Comparison of ENCODE assay signal across 8 cellular contexts in the genomic region with DNA sequence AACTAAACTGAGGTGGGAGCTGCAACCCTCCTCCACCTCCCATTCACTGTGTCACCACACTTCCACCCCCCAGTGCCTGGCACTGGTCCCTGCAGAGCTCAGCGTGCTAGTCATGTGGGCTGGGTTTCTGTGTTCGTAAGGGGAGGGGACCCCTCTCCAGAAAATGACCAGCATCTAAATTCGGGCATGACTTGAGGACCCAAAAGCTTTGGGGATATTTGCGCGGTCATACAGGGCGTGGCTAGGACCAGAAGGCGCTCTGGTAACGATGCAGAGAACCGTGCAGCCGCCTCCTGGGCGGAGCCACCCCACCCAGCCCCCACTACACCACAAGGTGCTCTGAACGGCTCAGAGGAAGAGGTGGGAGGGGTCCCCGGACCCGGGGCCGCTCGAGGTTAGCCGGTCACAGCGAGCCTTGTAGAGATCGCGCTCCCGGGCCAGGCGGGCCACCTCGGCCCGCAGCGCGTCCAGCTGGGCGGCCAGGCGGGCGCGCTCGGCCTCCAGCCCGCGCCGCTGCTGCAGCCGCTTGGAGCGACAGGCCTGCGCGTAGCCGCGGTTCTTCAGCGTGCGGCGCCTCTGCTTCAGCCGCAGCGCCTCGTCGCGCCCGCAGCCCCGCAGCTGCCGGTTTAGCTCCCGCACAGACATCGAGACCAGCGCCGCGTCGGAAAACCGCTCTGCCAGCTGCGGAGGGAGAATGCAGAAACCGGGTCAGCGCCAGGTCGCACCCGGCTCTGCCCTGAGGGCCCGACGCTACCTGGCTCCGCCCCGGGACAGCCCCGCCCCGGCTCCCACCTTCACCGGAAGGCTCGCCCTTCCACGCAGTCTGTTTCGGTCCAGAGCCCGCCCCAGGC. TPM values are rescaled to one million over a fixed set of nuclear protein-coding genes. Genes with fewer than 3 reads are reported as not detected.
DNase-seq lines count a peak whose midpoint lies in the region; ATAC-seq, FAIRE-seq and TF ChIP-seq lines count a peak whose summit lies in the region.

No MANE protein-coding gene starts in this region.

- peak; percentile 66 for FAIRE-seq in HepG2 (lab: Jason Lieb, UNC)

- H3K4me2 ChIP-seq in HepG2 (ENCODE audit: low read depth, low read length), result peak overlapping the region; percentile 87

- intact Hi-C loops in HepG2 (cut with micrococcal nuclease; ENCODE audit: unreplicated experiment), result no loop called here

- under 1% methylated on average over 71 of the region's 74 CpGs for WGBS in HepG2 (ENCODE audit: low lambda C conversion rate)

- CTCF ChIA-PET in HepG2 (lab: Yijun Ruan, JAX; ENCODE audit: low intra/inter-chr PET ratio, low total read pairs), result interaction anchor here (0.9 to 1.3 kb wide), 2 partner anchors 9 to 23 kb away, joined by 3 read pairs; no protein-coding TSS in a partner anchor

- no peaks in the 10 kb centered on the region for H3K9me3 ChIP-seq in HepG2 (ENCODE audit: low read length)

- no peak overlapping the region for H3K27ac ChIP-seq in HepG2 (ENCODE audit: extremely low read length, insufficient read depth, low read length)

- H3K36me3 ChIP-seq in HepG2 (replicated peaks in 1 of 2; ENCODE audit: control insufficient read depth in 1 of 2, insufficient read depth in 2 of 2, low read length in 2 of 2), result no peaks in the 10 kb centered on the region

- TF ChIP-seq EP300 in HepG2 (IDR thresholded peaks at IDR 0.05; ENCODE audit: low read depth in 2 of 2, low read length in 2 of 2), result no peak
- 0 out of 2 replicates have a peak, but pooled peaks have one; percentile 32 for TF ChIP-seq EP300 in HepG2 (CRISPR knock-in tag; IDR thresholded peaks at IDR 0.05; ENCODE audit: borderline replicate concordance)

- peak overlapping the region; percentile 49; the same call in 1 of the 2 replicates for H3K9ac ChIP-seq in HepG2 (ENCODE audit: insufficient read depth, low read depth, low read length)

- in situ Hi-C loops in HepG2 (cut with HindIII; ENCODE audit: extremely low pct_ligation_motif_present, low pct_unique_long_range_greater_than_20kb), result no loop called here

- TF ChIP-seq RAD21 in HepG2 (CRISPR knock-in tag; IDR thresholded peaks at IDR 0.05), result peak; percentile 55; the same call in 1 of the 2 replicates

- H3K27me3 ChIP-seq in HepG2 (ENCODE audit: control insufficient read depth in 1 of 2, insufficient read depth in 2 of 2, low read length in 2 of 2), result peaks cover 18 to 81% of the 10 kb centered on the region in 2 experiments

- no peak overlapping the region for H2AFZ ChIP-seq in HepG2 (ENCODE audit: low read length)

- BruUV-seq in HepG2 (replicated peaks; lab: Mats Ljungman, UMichigan), result no TSS peak

- POLR2A ChIA-PET in HepG2 (lab: Yijun Ruan, JAX), result interaction anchor here (0.8 to 4.9 kb wide), 25 partner anchors 8 to 774 kb away, joined by 3 to 131 read pairs (median 6); a partner anchor contains a TSS

- H4K20me1 ChIP-seq in HepG2 (ENCODE audit: insufficient read depth, low read length), result no peaks in the 10 kb centered on the region

- H3K79me2 ChIP-seq in HepG2 (ENCODE audit: insufficient read depth, low read length), result no peaks in the 10 kb centered on the region

- DNase-seq in NCI-H1417 (lab: John Stamatoyannopoulos, UW) (peak; percentile 62 to 91 (median 90)), NCI-H1417 treated with DMSO at 0.1 percent for 48 hours (lab: John Stamatoyannopoulos, UW) (no peak), NCI-H187 (lab: John Stamatoyannopoulos, UW) (peak; percentile 42 to 48), cerebellum (ENCODE audit: low spot score) (peak; percentile 79), HepG2 (ENCODE audit: low spot score) (peak; percentile 38)
- DNase-seq in activated CD4-positive, CD25-positive, alpha-beta regulatory T cell treated with anti-CD3 and anti-CD28 coated beads, Interleukin-2, amount 50 U/mL, for 72 hours, result peak; percentile 74
- DNase-seq in stimulated activated CD4-positive, alpha-beta T cell treated with anti-CD3 and anti-CD28 coated beads, Interleukin-4, amount 100 ng/mL, for 1 hour, result peak; percentile 72

- peak; percentile 94 for ATAC-seq in HG02759 (IDR thresholded peaks at IDR 0.05; ENCODE audit: unreplicated experiment)
- ATAC-seq in HepG2, result peak; percentile 83

- peak overlapping the region; percentile 53 to 77 (median 73) for H3K4me3 ChIP-seq in HepG2 (replicated peaks in 1 of 3; ENCODE audit: insufficient read depth in 1 of 3, low read depth in 2 of 3, low read length in 3 of 3)

- peak; percentile 2; the same call in 1 of the 2 replicates for TF ChIP-seq CTCF in HepG2 (CRISPR knock-in tag; IDR thresholded peaks at IDR 0.05)

- H3K4me1 ChIP-seq in HepG2 (ENCODE audit: insufficient read depth, low read length), result peaks cover 22% of the 10 kb centered on the region

- TF ChIP-seq POLR2A in HepG2 (IDR thresholded peaks at IDR 0.05; ENCODE audit: insufficient read depth in 1 of 2, low read depth in 2 of 2, low read length in 2 of 2), result peak in 1 of 2 experiments; percentile 33; a peak in 1 of 4 replicates

RNA-seq across cellular contexts. Expression of a gene that starts 9.8 kb away (rescaled TPM):
- total RNA-seq in cerebellum, result 0.36 TPM
- total RNA-seq in HepG2 (2016; rRNA removed; fragmentation: Illumina TruSeq; extraction: Trizol), result not detected in 2 replicates
- not detected in 2 replicates for total RNA-seq in HepG2 (2016; cell fraction: cytosol; rRNA removed; fragmentation: Illumina TruSeq; extraction: Trizol; ENCODE audit: low read depth)
- total RNA-seq in HepG2 (2016; cell fraction: insoluble cytoplasmic fraction; rRNA removed; fragmentation: Illumina TruSeq; extraction: Trizol), result not detected in 2 replicates
- total RNA-seq in HepG2 (2016; cell fraction: membrane; rRNA removed; fragmentation: Illumina TruSeq; extraction: Trizol), result not detected in 2 replicates
- total RNA-seq in HepG2 (2016; cell fraction: nucleus; rRNA removed; fragmentation: Illumina TruSeq; extraction: Trizol), result not detected in 2 replicates
- polyA plus RNA-seq in HepG2 (2011; rRNA removed), result 0.03 TPM in 1 of 2 replicates, not detected in the other
- polyA plus RNA-seq in HepG2 (2011; cell fraction: cytosol; rRNA removed), result not detected in 2 replicates
- polyA plus RNA-seq in HepG2 (2011; cell fraction: nucleus; rRNA removed), result 0.06 and 0.16 TPM in 2 replicates
- 0.05 TPM in 1 of 2 replicates, not detected in the other for polyA plus RNA-seq in HepG2 (2012)
- polyA plus RNA-seq in HepG2 (2016; cell fraction: cytosol; fragmentation: Illumina TruSeq; extraction: Trizol; ENCODE audit: low read depth), result not detected in 2 replicates
- polyA plus RNA-seq in HepG2 (2016; cell fraction: insoluble cytoplasmic fraction; fragmentation: Illumina TruSeq; extraction: Trizol; ENCODE audit: low read depth), result not detected in 2 replicates
- polyA plus RNA-seq in HepG2 (2016; cell fraction: membrane; fragmentation: Illumina TruSeq; extraction: Trizol; ENCODE audit: low read depth), result not detected in 2 replicates
- not detected in 2 replicates for polyA plus RNA-seq in HepG2 (2016; cell fraction: nucleus; fragmentation: Illumina TruSeq; extraction: Trizol; ENCODE audit: insufficient read depth, low read depth)
- polyA minus RNA-seq in HepG2 (2011; rRNA and poly(A)+ RNA removed; ENCODE audit: low replicate concordance), result 0.16 TPM in 1 of 2 replicates, not detected in the other
- polyA minus RNA-seq in HepG2 (2011; cell fraction: cytosol; rRNA and poly(A)+ RNA removed), result not detected in 2 replicates
- not detected in 2 replicates for polyA minus RNA-seq in HepG2 (2011; cell fraction: nucleus; rRNA and poly(A)+ RNA removed)

RNA-seq across cellular contexts. Expression of a gene that starts 13.0 kb away (rescaled TPM):
- total RNA-seq in cerebellum (2.5 TPM), HepG2 (2016; rRNA removed; fragmentation: Illumina TruSeq; extraction: Trizol) (118 and 129 TPM in 2 replicates)
- total RNA-seq in HepG2 (2016; cell fraction: cytosol; rRNA removed; fragmentation: Illumina TruSeq; extraction: Trizol; ENCODE audit: low read depth), result 29.7 and 32.7 TPM in 2 replicates
- 112 and 129 TPM in 2 replicates for total RNA-seq in HepG2 (2016; cell fraction: insoluble cytoplasmic fraction; rRNA removed; fragmentation: Illumina TruSeq; extraction: Trizol)
- total RNA-seq in HepG2 (2016; cell fraction: membrane; rRNA removed; fragmentation: Illumina TruSeq; extraction: Trizol), result 38.2 and 39.1 TPM in 2 replicates
- total RNA-seq in HepG2 (2016; cell fraction: nucleus; rRNA removed; fragmentation: Illumina TruSeq; extraction: Trizol), result 96.7 and 121 TPM in 2 replicates
- 272 and 316 TPM in 2 replicates for polyA plus RNA-seq in HepG2 (2011; rRNA removed)
- 238 and 309 TPM in 2 replicates for polyA plus RNA-seq in HepG2 (2011; cell fraction: cytosol; rRNA removed)
- 309 TPM in 2 replicates for polyA plus RNA-seq in HepG2 (2011; cell fraction: nucleus; rRNA removed)
- 216 and 286 TPM in 2 replicates for polyA plus RNA-seq in HepG2 (2012)
- polyA plus RNA-seq in HepG2 (2016; cell fraction: cytosol; fragmentation: Illumina TruSeq; extraction: Trizol; ENCODE audit: low read depth), result 19.2 and 20.8 TPM in 2 replicates
- 122 and 140 TPM in 2 replicates for polyA plus RNA-seq in HepG2 (2016; cell fraction: insoluble cytoplasmic fraction; fragmentation: Illumina TruSeq; extraction: Trizol; ENCODE audit: low read depth)
- 27.1 and 31.0 TPM in 2 replicates for polyA plus RNA-seq in HepG2 (2016; cell fraction: membrane; fragmentation: Illumina TruSeq; extraction: Trizol; ENCODE audit: low read depth)
- polyA plus RNA-seq in HepG2 (2016; cell fraction: nucleus; fragmentation: Illumina TruSeq; extraction: Trizol; ENCODE audit: insufficient read depth, low read depth), result 172 and 175 TPM in 2 replicates
- polyA minus RNA-seq in HepG2 (2011; rRNA and poly(A)+ RNA removed; ENCODE audit: low replicate concordance), result 87.1 and 691 TPM in 2 replicates
- polyA minus RNA-seq in HepG2 (2011; cell fraction: cytosol; rRNA and poly(A)+ RNA removed), result 204 and 209 TPM in 2 replicates
- 128 and 158 TPM in 2 replicates for polyA minus RNA-seq in HepG2 (2011; cell fraction: nucleus; rRNA and poly(A)+ RNA removed)

RNA-seq across cellular contexts. Expression of a gene that starts 29.3 kb away (rescaled TPM):
- 34.0 TPM for total RNA-seq in cerebellum
- 0.13 and 0.27 TPM in 2 replicates for total RNA-seq in HepG2 (2016; rRNA removed; fragmentation: Illumina TruSeq; extraction: Trizol)
- total RNA-seq in HepG2 (2016; cell fraction: cytosol; rRNA removed; fragmentation: Illumina TruSeq; extraction: Trizol; ENCODE audit: low read depth), result 0.18 TPM in 1 of 2 replicates, not detected in the other
- 0.12 and 0.41 TPM in 2 replicates for total RNA-seq in HepG2 (2016; cell fraction: insoluble cytoplasmic fraction; rRNA removed; fragmentation: Illumina TruSeq; extraction: Trizol)
- 0.03 and 0.15 TPM in 2 replicates for total RNA-seq in HepG2 (2016; cell fraction: membrane; rRNA removed; fragmentation: Illumina TruSeq; extraction: Trizol)
- 0.47 and 0.65 TPM in 2 replicates for total RNA-seq in HepG2 (2016; cell fraction: nucleus; rRNA removed; fragmentation: Illumina TruSeq; extraction: Trizol)
- 0.55 and 0.85 TPM in 2 replicates for polyA plus RNA-seq in HepG2 (2011; rRNA removed)
- 0.13 and 0.21 TPM in 2 replicates for polyA plus RNA-seq in HepG2 (2011; cell fraction: cytosol; rRNA removed)
- 7.7 and 8.1 TPM in 2 replicates for polyA plus RNA-seq in HepG2 (2011; cell fraction: nucleus; rRNA removed)
- 0.16 and 0.34 TPM in 2 replicates for polyA plus RNA-seq in HepG2 (2012)
- polyA plus RNA-seq in HepG2 (2016; cell fraction: cytosol; fragmentation: Illumina TruSeq; extraction: Trizol; ENCODE audit: low read depth), result 0.03 TPM in 2 replicates
- polyA plus RNA-seq in HepG2 (2016; cell fraction: insoluble cytoplasmic fraction; fragmentation: Illumina TruSeq; extraction: Trizol; ENCODE audit: low read depth), result 0.19 and 0.23 TPM in 2 replicates
- polyA plus RNA-seq in HepG2 (2016; cell fraction: membrane; fragmentation: Illumina TruSeq; extraction: Trizol; ENCODE audit: low read depth), result 0.05 TPM in 2 replicates
- polyA plus RNA-seq in HepG2 (2016; cell fraction: nucleus; fragmentation: Illumina TruSeq; extraction: Trizol; ENCODE audit: insufficient read depth, low read depth), result 1.6 and 2.9 TPM in 2 replicates
- 0.14 and 3.1 TPM in 2 replicates for polyA minus RNA-seq in HepG2 (2011; rRNA and poly(A)+ RNA removed; ENCODE audit: low replicate concordance)
- 0.20 and 0.44 TPM in 2 replicates for polyA minus RNA-seq in HepG2 (2011; cell fraction: cytosol; rRNA and poly(A)+ RNA removed)
- polyA minus RNA-seq in HepG2 (2011; cell fraction: nucleus; rRNA and poly(A)+ RNA removed), result 0.77 and 2.9 TPM in 2 replicates

RNA-seq across cellular contexts. Expression of a gene that starts 33.5 kb away (rescaled TPM):
- 46.2 TPM for total RNA-seq in cerebellum
- 257 and 342 TPM in 2 replicates for total RNA-seq in HepG2 (2016; rRNA removed; fragmentation: Illumina TruSeq; extraction: Trizol)
- 34.1 and 39.6 TPM in 2 replicates for total RNA-seq in HepG2 (2016; cell fraction: cytosol; rRNA removed; fragmentation: Illumina TruSeq; extraction: Trizol; ENCODE audit: low read depth)
- total RNA-seq in HepG2 (2016; cell fraction: insoluble cytoplasmic fraction; rRNA removed; fragmentation: Illumina TruSeq; extraction: Trizol), result 258 and 327 TPM in 2 replicates
- 160 and 166 TPM in 2 replicates for total RNA-seq in HepG2 (2016; cell fraction: membrane; rRNA removed; fragmentation: Illumina TruSeq; extraction: Trizol)
- total RNA-seq in HepG2 (2016; cell fraction: nucleus; rRNA removed; fragmentation: Illumina TruSeq; extraction: Trizol), result 174 and 191 TPM in 2 replicates
- polyA plus RNA-seq in HepG2 (2011; rRNA removed), result 150 and 176 TPM in 2 replicates
- 134 and 153 TPM in 2 replicates for polyA plus RNA-seq in HepG2 (2011; cell fraction: cytosol; rRNA removed)
- 221 and 233 TPM in 2 replicates for polyA plus RNA-seq in HepG2 (2011; cell fraction: nucleus; rRNA removed)
- polyA plus RNA-seq in HepG2 (2012), result 123 and 142 TPM in 2 replicates
- 37.7 and 39.7 TPM in 2 replicates for polyA plus RNA-seq in HepG2 (2016; cell fraction: cytosol; fragmentation: Illumina TruSeq; extraction: Trizol; ENCODE audit: low read depth)
- polyA plus RNA-seq in HepG2 (2016; cell fraction: insoluble cytoplasmic fraction; fragmentation: Illumina TruSeq; extraction: Trizol; ENCODE audit: low read depth), result 251 and 268 TPM in 2 replicates
- polyA plus RNA-seq in HepG2 (2016; cell fraction: membrane; fragmentation: Illumina TruSeq; extraction: Trizol; ENCODE audit: low read depth), result 114 and 116 TPM in 2 replicates
- 253 and 275 TPM in 2 replicates for polyA plus RNA-seq in HepG2 (2016; cell fraction: nucleus; fragmentation: Illumina TruSeq; extraction: Trizol; ENCODE audit: insufficient read depth, low read depth)
- polyA minus RNA-seq in HepG2 (2011; rRNA and poly(A)+ RNA removed; ENCODE audit: low replicate concordance), result 74.6 and 273 TPM in 2 replicates
- 98.7 and 103 TPM in 2 replicates for polyA minus RNA-seq in HepG2 (2011; cell fraction: cytosol; rRNA and poly(A)+ RNA removed)
- 146 and 181 TPM in 2 replicates for polyA minus RNA-seq in HepG2 (2011; cell fraction: nucleus; rRNA and poly(A)+ RNA removed)

RNA-seq across cellular contexts. Expression of a gene that starts 33.6 kb away (rescaled TPM):
- total RNA-seq in cerebellum, result 1.5 TPM
- total RNA-seq in HepG2 (2016; rRNA removed; fragmentation: Illumina TruSeq; extraction: Trizol), result 4.7 and 5.2 TPM in 2 replicates
- total RNA-seq in HepG2 (2016; cell fraction: cytosol; rRNA removed; fragmentation: Illumina TruSeq; extraction: Trizol; ENCODE audit: low read depth), result 6.6 and 7.1 TPM in 2 replicates
- total RNA-seq in HepG2 (2016; cell fraction: insoluble cytoplasmic fraction; rRNA removed; fragmentation: Illumina TruSeq; extraction: Trizol), result 4.7 and 5.6 TPM in 2 replicates
- 9.2 and 10.6 TPM in 2 replicates for total RNA-seq in HepG2 (2016; cell fraction: membrane; rRNA removed; fragmentation: Illumina TruSeq; extraction: Trizol)
- total RNA-seq in HepG2 (2016; cell fraction: nucleus; rRNA removed; fragmentation: Illumina TruSeq; extraction: Trizol), result 3.4 and 5.1 TPM in 2 replicates
- 2.5 and 3.4 TPM in 2 replicates for polyA plus RNA-seq in HepG2 (2011; rRNA removed)
- 2.9 and 5.2 TPM in 2 replicates for polyA plus RNA-seq in HepG2 (2011; cell fraction: cytosol; rRNA removed)
- 3.5 and 3.9 TPM in 2 replicates for polyA plus RNA-seq in HepG2 (2011; cell fraction: nucleus; rRNA removed)
- polyA plus RNA-seq in HepG2 (2012), result 2.2 and 2.5 TPM in 2 replicates
- polyA plus RNA-seq in HepG2 (2016; cell fraction: cytosol; fragmentation: Illumina TruSeq; extraction: Trizol; ENCODE audit: low read depth), result 3.4 and 5.1 TPM in 2 replicates
- 4.5 and 4.7 TPM in 2 replicates for polyA plus RNA-seq in HepG2 (2016; cell fraction: insoluble cytoplasmic fraction; fragmentation: Illumina TruSeq; extraction: Trizol; ENCODE audit: low read depth)
- 6.1 and 7.7 TPM in 2 replicates for polyA plus RNA-seq in HepG2 (2016; cell fraction: membrane; fragmentation: Illumina TruSeq; extraction: Trizol; ENCODE audit: low read depth)
- 3.5 and 4.8 TPM in 2 replicates for polyA plus RNA-seq in HepG2 (2016; cell fraction: nucleus; fragmentation: Illumina TruSeq; extraction: Trizol; ENCODE audit: insufficient read depth, low read depth)
- polyA minus RNA-seq in HepG2 (2011; rRNA and poly(A)+ RNA removed; ENCODE audit: low replicate concordance), result 0.58 and 9.0 TPM in 2 replicates
- polyA minus RNA-seq in HepG2 (2011; cell fraction: cytosol; rRNA and poly(A)+ RNA removed), result 3.0 and 3.9 TPM in 2 replicates
- 6.1 and 6.6 TPM in 2 replicates for polyA minus RNA-seq in HepG2 (2011; cell fraction: nucleus; rRNA and poly(A)+ RNA removed)

Comparison
In these comparisons a context has a peak if more than half of its experiments do, and no peak if none do; other contexts are left out.
1. RNA of a gene that starts 29.3 kb away (total RNA-seq): 34.0 TPM in cerebellum (single experiment); 0.03 to 0.65 TPM in HepG2; every median in the first group is over 10 times any median in the second.